ENCODE assay signal across 18 cellular contexts in the genomic region with DNA sequence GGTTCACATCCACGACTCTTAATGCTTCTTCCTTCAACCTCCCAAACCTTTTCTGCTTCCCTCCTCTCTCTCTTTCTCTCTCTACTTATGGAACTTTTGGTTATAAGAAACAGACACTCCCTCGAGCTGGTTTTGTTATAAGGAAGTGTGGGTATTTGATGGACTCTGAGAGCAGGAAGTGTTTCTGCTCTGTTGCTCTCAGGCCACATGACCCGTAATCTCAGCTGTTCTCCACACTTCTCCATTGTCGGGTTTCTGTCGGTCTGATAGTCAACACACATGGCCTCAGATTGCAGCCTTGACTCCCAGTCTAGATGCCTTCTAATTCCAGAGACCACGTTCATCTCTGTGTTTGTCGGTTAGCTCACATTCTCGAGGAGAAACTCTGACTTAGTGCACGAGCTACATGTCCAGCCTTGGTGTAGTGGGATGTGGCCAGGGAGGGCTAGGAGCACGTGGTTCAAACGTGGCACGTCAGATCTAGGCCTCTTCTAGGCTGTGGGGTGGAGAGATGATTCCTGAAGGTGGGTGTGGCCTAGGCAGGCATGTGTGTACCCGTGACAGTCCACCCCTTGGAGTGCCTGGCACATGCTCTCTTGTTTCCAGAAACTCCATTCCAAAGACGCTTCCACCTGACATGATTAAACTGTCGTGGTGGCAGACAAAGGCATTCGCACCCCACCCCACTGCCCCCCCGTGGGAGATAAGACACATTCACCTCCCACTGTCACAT. TPM values are rescaled to one million over a fixed set of nuclear protein-coding genes. Genes with fewer than 3 reads are reported as not detected.
A peak's percentile ranks its signal among the peaks of the same experiment; 100 is the strongest.
DNase-seq lines count a peak whose midpoint lies in the region; ATAC-seq and TF ChIP-seq lines count a peak whose summit lies in the region.
"Had no signal": no experiment of that assay in that cellular context is flagged by ENCODE, and none has a peak within 500 bp of the region (broad histone marks: within the 10 kb centered on the region; RNA-seq: fewer than 3 reads in every experiment).

No MANE protein-coding gene starts in this region.

- POLR2A ChIA-PET in OCI-LY7 (lab: Charles Lee): no interaction called here

- CTCF ChIA-PET in OCI-LY7 (lab: Charles Lee; ENCODE audit: unreplicated experiment): no interaction called here

- ATAC-seq in stimulated activated naive B cell treated with anti-CD40 and anti-IgM and Interleukin-4, amounts not matched to agents 10 μg/mL and 1 μg/mL and 100 μg/mL, for 72 hours (replicated peaks): peak; percentile 61 to 74
- ATAC-seq: activated T-cell treated with anti-CD3 and anti-CD28 coated beads, Interleukin-2, amount 50 U/mL, for 4 hours had no signal

- peak overlapping the region in 1 of 2 donors; percentile 9 for H3K4me3 Mint-ChIP-seq in stimulated activated naive B cell treated with anti-CD40 and anti-IgM and Interleukin-4, amounts not matched to agents 10 μg/mL and 1 μg/mL and 100 μg/mL, for 72 hours
- H3K4me3 Mint-ChIP-seq: activated T-cell treated with anti-CD3 and anti-CD28 coated beads, Interleukin-2, amount 50 U/mL, for 4 hours had no signal

- peaks cover 11% of the 10 kb centered on the region for H3K9me3 ChIP-seq in OCI-LY7 (ENCODE audit: low read length)
- peaks cover 0 to 9% of the 10 kb centered on the region in 2 donors for H3K9me3 ChIP-seq in uterus

- peaks cover 35 to 63% of the 10 kb centered on the region in 2 donors for H3K36me3 Mint-ChIP-seq in stimulated activated naive B cell treated with anti-CD40 and anti-IgM and Interleukin-4, amounts not matched to agents 10 μg/mL and 1 μg/mL and 100 μg/mL, for 72 hours

- H3K4me2 ChIP-seq in OCI-LY7 (ENCODE audit: low read length): no peak overlapping the region

- no peak overlapping the region for H3K4me3 ChIP-seq in OCI-LY7 (ENCODE audit: low read depth, low read length, poor library complexity, severe bottlenecking)
- no peak overlapping the region for H3K4me3 ChIP-seq in uterus

- H3K36me3 ChIP-seq in OCI-LY7 (ENCODE audit: insufficient read depth, low read length): peaks cover 20% of the 10 kb centered on the region
- H3K36me3 ChIP-seq in uterus: no peaks in the 10 kb centered on the region

- H3K4me1 ChIP-seq in OCI-LY7 (ENCODE audit: insufficient read depth, low read length, poor library complexity, severe bottlenecking) (peaks cover 10% of the 10 kb centered on the region), uterus (no peaks in the 10 kb centered on the region)

- no peaks in the 10 kb centered on the region for H3K9me2 ChIP-seq in OCI-LY7 (ENCODE audit: insufficient read depth, low read length)

- H3K27me3 Mint-ChIP-seq in stimulated activated naive B cell treated with anti-CD40 and anti-IgM and Interleukin-4, amounts not matched to agents 10 μg/mL and 1 μg/mL and 100 μg/mL, for 72 hours: no peaks in the 10 kb centered on the region

- intact Hi-C loops in OCI-LY7 (cut with micrococcal nuclease; ENCODE audit: unreplicated experiment) (no loop called here), uterus (cut with DNase I; ENCODE audit: low total_unique reads) (no loop called here)

- TF ChIP-seq CTCF in OCI-LY7 (conservative IDR thresholded peaks at IDR 0.05; ENCODE audit: low read length) (no peak), uterus (IDR thresholded peaks at IDR 0.05) (no peak)

- peaks cover 8 to 15% of the 10 kb centered on the region in 2 donors for H3K9me3 Mint-ChIP-seq in stimulated activated naive B cell treated with anti-CD40 and anti-IgM and Interleukin-4, amounts not matched to agents 10 μg/mL and 1 μg/mL and 100 μg/mL, for 72 hours
- H3K9me3 Mint-ChIP-seq: activated T-cell treated with anti-CD3 and anti-CD28 coated beads, Interleukin-2, amount 50 U/mL, for 4 hours had no signal

- peak overlapping the region; percentile 73 for H3K27ac Mint-ChIP-seq in stimulated activated naive B cell treated with anti-CD40 and anti-IgM and Interleukin-4, amounts not matched to agents 10 μg/mL and 1 μg/mL and 100 μg/mL, for 72 hours

- no peak overlapping the region for H3K27ac ChIP-seq in OCI-LY7 (ENCODE audit: low read depth, low read length, poor library complexity, severe bottlenecking)
- no peak overlapping the region for H3K27ac ChIP-seq in uterus

- DNase-seq in SIG-M5 treated with dmso at 0.1 percent for 504 hours (lab: John Stamatoyannopoulos, UW; ENCODE audit: unreplicated experiment) (peak; percentile 13), SIG-M5 (lab: John Stamatoyannopoulos, UW) (no peak), OCI-LY7 (ENCODE audit: low spot score) (peak; percentile 52), globus pallidus (ENCODE audit: low spot score) (peak; percentile 48), uterus (no peak), NCI-H1105 (lab: John Stamatoyannopoulos, UW) (no peak)
- no peak for DNase-seq in stimulated activated naive B cell treated with anti-CD40 and anti-IgM and Interleukin-4, amounts not matched to agents 10 μg/mL and 1 μg/mL and 100 μg/mL, for 72 hours
- DNase-seq in activated CD4-positive, alpha-beta T cell treated with anti-CD3 and anti-CD28 coated beads for 1 hour: no peak
- DNase-seq: activated CD4-positive, alpha-beta T cell treated with anti-CD3 and anti-CD28 coated beads for 4 hours; activated T-cell treated with anti-CD3 and anti-CD28 coated beads, Interleukin-2, amount 50 U/mL, for 4 hours; amniotic stem cell; cortex of kidney; Kasumi-1; occipital lobe had no signal

- TF ChIP-seq POLR2A in uterus (IDR thresholded peaks at IDR 0.05): no peak

- no peaks in the 10 kb centered on the region for H3K27me3 ChIP-seq in uterus

- H4K20me1 ChIP-seq in OCI-LY7 (ENCODE audit: insufficient read depth, low read length): no peaks in the 10 kb centered on the region

- H3K4me1 Mint-ChIP-seq in stimulated activated naive B cell treated with anti-CD40 and anti-IgM and Interleukin-4, amounts not matched to agents 10 μg/mL and 1 μg/mL and 100 μg/mL, for 72 hours: peaks cover 31 to 47% of the 10 kb centered on the region in 2 donors

- no peaks in the 10 kb centered on the region for H3K79me2 ChIP-seq in OCI-LY7 (ENCODE audit: insufficient read depth, low read depth, low read length)

- no TSS peak for BruUV-seq in OCI-LY7 (replicated peaks; lab: Mats Ljungman, UMichigan)

- no peak overlapping the region for H2AFZ ChIP-seq in OCI-LY7 (ENCODE audit: low read length)

RNA-seq across cellular contexts. Expression of a gene that starts 26.3 kb away (rescaled TPM):
- total RNA-seq in OCI-LY7 (2014; rRNA removed; shearing (Covaris generic)): not detected in 2 replicates
- total RNA-seq in OCI-LY7 (2022) (0.81 and 0.95 TPM in 2 replicates), uterus (1 to 10 TPM in 1 of 4 donors, not detected in 3; 2.6 TPM)
- total RNA-seq: A673; activated T-cell treated with anti-CD3 and anti-CD28 coated beads, Interleukin-2, amount 50 U/mL, for 4 hours; fibroblast of lung; lung microvascular endothelial cell; occipital lobe; temporal lobe had no signal

RNA-seq across cellular contexts. Expression of a gene that starts 38.3 kb away (rescaled TPM):
- total RNA-seq in OCI-LY7 (2014; rRNA removed; shearing (Covaris generic)): 6.0 and 10.5 TPM in 2 replicates
- total RNA-seq in OCI-LY7 (2022) (14.7 and 17.2 TPM in 2 replicates), uterus (10 to 100 TPM in 3 of 4 donors, 1 to 10 TPM in 1; 3.6 to 30.0 (median 19.1) TPM)

RNA-seq across cellular contexts. Expression of a gene that starts 50.7 kb away (rescaled TPM):
- total RNA-seq in OCI-LY7 (2014; rRNA removed; shearing (Covaris generic)): not detected in 2 replicates
- 1.8 TPM in 2 replicates for total RNA-seq in OCI-LY7 (2022)
- under 1 TPM in 1 of 4 donors, not detected in 3; 0.69 TPM for total RNA-seq in uterus
- total RNA-seq: activated T-cell treated with anti-CD3 and anti-CD28 coated beads, Interleukin-2, amount 50 U/mL, for 4 hours; lung microvascular endothelial cell had no signal

Comparison
In these comparisons a context has a peak if more than half of its experiments do, and no peak if none do; other contexts are left out.
1. DNase-seq: peak in SIG-M5 treated with dmso at 0.1 percent for 504 hours (single experiment), OCI-LY7 (single experiment) and globus pallidus (single experiment); none in SIG-M5 (single experiment), stimulated activated naive B cell treated with anti-CD40 and anti-IgM and Interleukin-4, amounts not matched to agents 10 μg/mL and 1 μg/mL and 100 μg/mL, for 72 hours (single experiment), uterus (0 of 2), activated CD4-positive, alpha-beta T cell treated with anti-CD3 and anti-CD28 coated beads for 1 hour (single experiment) and NCI-H1105 (single experiment).